In the genomic region with DNA sequence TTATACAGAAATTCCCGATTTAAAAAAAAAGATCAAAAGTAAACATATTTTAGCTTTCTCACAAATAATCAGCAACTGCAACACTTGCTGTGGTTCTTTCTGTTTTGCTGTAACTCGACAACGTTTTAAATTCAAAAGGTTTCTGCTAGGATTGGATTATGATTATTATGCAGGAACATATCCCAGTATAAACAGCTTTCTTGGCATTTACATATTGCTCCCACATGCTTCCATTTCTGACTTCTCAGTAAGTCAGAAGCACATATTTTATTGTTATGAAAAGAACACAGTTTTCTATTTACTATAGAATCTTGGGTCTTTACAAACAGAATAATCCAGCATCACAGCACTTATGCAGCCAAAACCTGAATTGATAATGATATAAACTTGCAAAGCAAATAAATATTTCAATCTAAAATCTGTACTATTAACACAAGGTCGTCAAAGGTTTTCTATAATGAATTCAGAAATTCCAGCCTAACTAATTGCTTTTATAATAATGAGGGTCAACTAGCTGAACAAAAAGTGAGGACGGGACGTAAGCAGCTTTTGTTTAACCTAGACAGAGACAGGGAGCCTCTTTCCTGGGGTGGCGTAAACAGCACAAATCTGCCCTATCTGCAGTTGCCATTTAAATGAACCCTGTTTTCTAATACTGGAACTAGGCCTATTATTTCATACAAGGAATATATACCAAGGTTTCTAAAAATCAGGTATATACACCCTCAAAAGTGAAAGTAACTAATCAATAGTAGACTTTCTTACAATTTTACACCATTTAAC, we compare ENCODE assay signal across 10 cellular contexts. TPM values are rescaled to one million over a fixed set of nuclear protein-coding genes. Genes with fewer than 3 reads are reported as not detected.
DNase-seq lines count a peak whose midpoint lies in the region; ATAC-seq and TF ChIP-seq lines count a peak whose summit lies in the region.
"Had no signal": no experiment of that assay in that cellular context is flagged by ENCODE, and none has a peak within 500 bp of the region (broad histone marks: within the 10 kb centered on the region; RNA-seq: fewer than 3 reads in every experiment).

No MANE protein-coding gene starts in this region.

- H3K27ac Mint-ChIP-seq in endodermal cell (peak overlapping the region; percentile 29), neural crest cell (ENCODE audit: unreplicated experiment) (peak overlapping the region; percentile 88)

- H3K27ac ChIP-seq in right atrium auricular region: no peak overlapping the region
- H3K27ac ChIP-seq in endodermal cell (ENCODE audit: low read depth, low read length): peak overlapping the region; percentile 96
- H3K27ac ChIP-seq in vagina: peak overlapping the region; percentile 45
- no peak overlapping the region for H3K27ac ChIP-seq in OCI-LY7 (ENCODE audit: low read depth, low read length, poor library complexity, severe bottlenecking)

- H3K79me2 ChIP-seq in OCI-LY7 (ENCODE audit: insufficient read depth, low read depth, low read length): no peaks in the 10 kb centered on the region

- H3K4me3 Mint-ChIP-seq in endodermal cell: no peak overlapping the region
- H3K4me3 Mint-ChIP-seq in neural crest cell: peak overlapping the region; percentile 71

- no peak overlapping the region for H3K9ac ChIP-seq in endodermal cell (ENCODE audit: extremely low read depth, low read length, poor library complexity, severe bottlenecking)

- intact Hi-C loops in cardiac septum (cut with DNase I): no loop called here
- intact Hi-C loops in vagina (cut with DNase I): no loop called here
- intact Hi-C loops in OCI-LY7 (cut with micrococcal nuclease; ENCODE audit: unreplicated experiment): no loop called here

- H3K36me3 ChIP-seq in right atrium auricular region (no peaks in the 10 kb centered on the region), endodermal cell (ENCODE audit: control insufficient read depth, insufficient read depth, low read length) (no peaks in the 10 kb centered on the region), vagina (no peaks in the 10 kb centered on the region), OCI-LY7 (ENCODE audit: insufficient read depth, low read length) (no peaks in the 10 kb centered on the region)

- H3K27me3 Mint-ChIP-seq in endodermal cell (ENCODE audit: insufficient read depth) (no peaks in the 10 kb centered on the region), neural crest cell (ENCODE audit: low read depth) (no peaks in the 10 kb centered on the region)

- TF ChIP-seq CTCF in right atrium auricular region (IDR thresholded peaks at IDR 0.05) (no peak), endodermal cell (conservative IDR thresholded peaks at IDR 0.05) (no peak), neural crest cell (conservative IDR thresholded peaks at IDR 0.05) (no peak), vagina (IDR thresholded peaks at IDR 0.05) (no peak), OCI-LY7 (conservative IDR thresholded peaks at IDR 0.05; ENCODE audit: low read length) (no peak)

- H3K4me3 ChIP-seq in right atrium auricular region: peak overlapping the region; percentile 6 to 24
- no peak overlapping the region for H3K4me3 ChIP-seq in endodermal cell (ENCODE audit: low read length)
- peak overlapping the region; percentile 20 to 23 for H3K4me3 ChIP-seq in vagina
- no peak overlapping the region for H3K4me3 ChIP-seq in OCI-LY7 (ENCODE audit: low read depth, low read length, poor library complexity, severe bottlenecking)

- ATAC-seq in HG02970 (IDR thresholded peaks at IDR 0.05; ENCODE audit: low FRiP score, unreplicated experiment): no peak
- ATAC-seq: stimulated activated naive CD8-positive, alpha-beta T cell treated with anti-CD3 and anti-CD28 coated beads, Interleukin-15, Interleukin-2, amounts not matched to agents 100 U/mL and 50 U/mL, for 24 hours had no signal

- no peak for TF ChIP-seq POLR2A in vagina (IDR thresholded peaks at IDR 0.05)

- H3K36me3 Mint-ChIP-seq in endodermal cell (ENCODE audit: low read depth): no peaks in the 10 kb centered on the region
- no peaks in the 10 kb centered on the region for H3K36me3 Mint-ChIP-seq in neural crest cell (ENCODE audit: low read depth)

- no peaks in the 10 kb centered on the region for H4K20me1 ChIP-seq in OCI-LY7 (ENCODE audit: insufficient read depth, low read length)

- H3K9me3 ChIP-seq in right atrium auricular region (no peaks in the 10 kb centered on the region), endodermal cell (ENCODE audit: control insufficient read depth, low read length) (no peaks in the 10 kb centered on the region), vagina (no peaks in the 10 kb centered on the region), OCI-LY7 (ENCODE audit: low read length) (no peaks in the 10 kb centered on the region)

- no peak overlapping the region for H3K4me2 ChIP-seq in OCI-LY7 (ENCODE audit: low read length)

- DNase-seq in right atrium auricular region (ENCODE audit: low spot score) (no peak), cardiac septum (ENCODE audit: low spot score) (no peak), endodermal cell (no peak), neural crest cell (ENCODE audit: low read depth, low spot score) (no peak), vagina (ENCODE audit: extremely low spot score in 2 of 2) (no peak), NCI-H524 (lab: John Stamatoyannopoulos, UW) (no peak), OCI-LY7 (ENCODE audit: low spot score) (no peak)
- DNase-seq: stimulated activated CD4-positive, alpha-beta T cell treated with anti-CD3 and anti-CD28 coated beads, Interleukin-2, amount 100 ng/mL, for 48 hours; stimulated activated naive CD8-positive, alpha-beta T cell treated with anti-CD3 and anti-CD28 coated beads, Interleukin-15, Interleukin-2, amounts not matched to agents 100 U/mL and 50 U/mL, for 24 hours had no signal

- H3K4me1 Mint-ChIP-seq in endodermal cell: peaks cover 38% of the 10 kb centered on the region
- H3K4me1 Mint-ChIP-seq in neural crest cell: peaks cover 49% of the 10 kb centered on the region

- WGBS in endodermal cell (ENCODE audit: insufficient coverage in 1 of 2, insufficient read length in 1 of 2), 2 experiments: 60 to 64% methylated on average over 3 to 7 of the region's 7 CpGs

- no peaks in the 10 kb centered on the region for H3K9me2 ChIP-seq in OCI-LY7 (ENCODE audit: insufficient read depth, low read length)

- H3K9me3 Mint-ChIP-seq in endodermal cell (peaks cover 2% of the 10 kb centered on the region), neural crest cell (peaks cover 2% of the 10 kb centered on the region)

- no peak overlapping the region for H2AFZ ChIP-seq in OCI-LY7 (ENCODE audit: low read length)

- H3K27me3 ChIP-seq in right atrium auricular region (no peaks in the 10 kb centered on the region), endodermal cell (ENCODE audit: control insufficient read depth, insufficient read depth, low read length, poor library complexity, severe bottlenecking) (no peaks in the 10 kb centered on the region), vagina (no peaks in the 10 kb centered on the region)

- POLR2A ChIA-PET in OCI-LY7 (lab: Charles Lee): no interaction called here

- BruUV-seq in OCI-LY7 (replicated peaks; lab: Mats Ljungman, UMichigan): no TSS peak

- CTCF ChIA-PET in OCI-LY7 (lab: Charles Lee; ENCODE audit: unreplicated experiment): no interaction called here

- H3K4me1 ChIP-seq in right atrium auricular region (no peaks in the 10 kb centered on the region), endodermal cell (ENCODE audit: control insufficient read depth, insufficient read depth, low read length) (peaks cover 8% of the 10 kb centered on the region), vagina (no peaks in the 10 kb centered on the region), OCI-LY7 (ENCODE audit: insufficient read depth, low read length, poor library complexity, severe bottlenecking) (no peaks in the 10 kb centered on the region)

RNA-seq across cellular contexts. Expression of gene PCDH18, which starts 9.8 kb away (rescaled TPM):
- total RNA-seq in right atrium auricular region (1 to 10 TPM; 5.3 to 5.6 TPM), cardiac septum (4.9 TPM), endodermal cell (1 to 10 TPM; 8.1 to 9.2 TPM), neural crest cell (65.7 and 67.4 TPM in 2 replicates), vagina (32.9 TPM), OCI-LY7 (2022) (not detected in 2 replicates)
- 97.7 TPM for polyA plus RNA-seq in endodermal cell (2013, experiment 1 of 2)
- 81.0 TPM for polyA plus RNA-seq in endodermal cell (2013, experiment 2 of 2)
- total RNA-seq in OCI-LY7 (2014; rRNA removed; shearing (Covaris generic)): not detected in 2 replicates

Comparison
In these comparisons a context has a peak if more than half of its experiments do, and no peak if none do; other contexts are left out.
1. H3K27ac ChIP-seq: peak in endodermal cell (single experiment) and vagina (single experiment); none in right atrium auricular region (0 of 2) and OCI-LY7 (single experiment).
2. H3K4me3 ChIP-seq: peak in right atrium auricular region (2 of 2) and vagina (2 of 2); none in endodermal cell (single experiment) and OCI-LY7 (single experiment).